ENCODE assay signal across 17 cellular contexts in genomic region chr20:37984018-37984785, GRCh38. TPM values are rescaled to one million over a fixed set of nuclear protein-coding genes. Genes with fewer than 3 reads are reported as not detected.
DNase-seq lines count a peak whose midpoint lies in the region; ATAC-seq and TF ChIP-seq lines count a peak whose summit lies in the region.
"Had no signal": no experiment of that assay in that cellular context is flagged by ENCODE, and none has a peak within 500 bp of the region (broad histone marks: within the 10 kb centered on the region; RNA-seq: fewer than 3 reads in every experiment).

No MANE protein-coding gene starts in this region.

- H3K27me3 Mint-ChIP-seq in immature natural killer cell (ENCODE audit: low read depth in 3 of 3) (peaks cover 0 to 3% (median 0%) of the 10 kb centered on the region in 3 donors), T-cell (no peaks in the 10 kb centered on the region)
- H3K27me3 Mint-ChIP-seq: activated CD4-positive, alpha-beta T cell treated with anti-CD3 and anti-CD28 coated beads, Interleukin-2, amount 10 ng/mL, durations not matched to agents 24 days and 14 days; activated naive CD8-positive, alpha-beta T cell treated with anti-CD3 and anti-CD28 coated beads, Interleukin-2, amount 50 U/mL, for 24 hours; type B pancreatic cell had no signal

- CTCF ChIA-PET in RWPE1 (lab: Yijun Ruan, JAX): interaction anchor here (0.5 to 1.4 kb wide), 4 partner anchors 9 to 1112 kb away, joined by 3 to 5 read pairs (median 4); no protein-coding TSS in a partner anchor
- CTCF ChIA-PET in T-cell (lab: Charles Lee): interaction anchor here in 1 of 2 donors (0.5 to 0.6 kb wide), 2 partner anchors 8 to 435 kb away, joined by 3 to 4 read pairs; no protein-coding TSS in a partner anchor

- H3K36me3 Mint-ChIP-seq in immature natural killer cell: peaks cover 29 to 43% (median 41%) of the 10 kb centered on the region in 3 donors
- peaks cover 62% of the 10 kb centered on the region for H3K36me3 Mint-ChIP-seq in T-cell

- H3K9me3 Mint-ChIP-seq in immature natural killer cell: no peaks in the 10 kb centered on the region
- H3K9me3 Mint-ChIP-seq in T-cell: no peaks in the 10 kb centered on the region
- H3K9me3 Mint-ChIP-seq: activated CD4-positive, alpha-beta T cell treated with anti-CD3 and anti-CD28 coated beads, Interleukin-2, amount 10 ng/mL, durations not matched to agents 24 days and 14 days; activated naive CD8-positive, alpha-beta T cell treated with anti-CD3 and anti-CD28 coated beads, Interleukin-2, amount 50 U/mL, for 24 hours; activated T-cell treated with anti-CD3 and anti-CD28 coated beads, Interleukin-2, amount 50 U/mL, for 4 hours; GM23338; type B pancreatic cell had no signal

- H3K27ac Mint-ChIP-seq in immature natural killer cell: peak overlapping the region in 4 of 6 donors; percentile 2 to 73 (median 18)
- no peak overlapping the region for H3K27ac Mint-ChIP-seq in T-cell
- H3K27ac Mint-ChIP-seq: activated CD4-positive, alpha-beta T cell treated with anti-CD3 and anti-CD28 coated beads, Interleukin-2, amount 10 ng/mL, durations not matched to agents 24 days and 14 days; activated naive CD8-positive, alpha-beta T cell treated with anti-CD3 and anti-CD28 coated beads, Interleukin-2, amount 50 U/mL, for 24 hours; GM23338; type B pancreatic cell had no signal

- ATAC-seq in HG03135 (IDR thresholded peaks at IDR 0.05; ENCODE audit: unreplicated experiment) (no peak), T-cell (replicated peaks in 1 of 4) (no peak)
- ATAC-seq: activated naive CD8-positive, alpha-beta T cell treated with anti-CD3 and anti-CD28 coated beads, Interleukin-2, amount 50 U/mL, for 24 hours; activated T-cell treated with anti-CD3 and anti-CD28 coated beads, Interleukin-2, amount 50 U/mL, for 4 hours; gastroesophageal sphincter; GM23338 had no signal

- TF ChIP-seq CTCF in RWPE1 (conservative IDR thresholded peaks at IDR 0.05; ENCODE audit: low read depth): no peak

- H3K27ac ChIP-seq in RWPE1 (peak overlapping the region; percentile 5; the same call in 1 of the 2 replicates), substantia nigra (ENCODE audit: low read depth, low read length, poor library complexity, severe bottlenecking) (no peak overlapping the region)

- DNase-seq in NCI-H1436 (lab: John Stamatoyannopoulos, UW) (peak; percentile 36), NCI-H1436 treated with DMSO at 0.1 percent for 48 hours (lab: John Stamatoyannopoulos, UW) (no peak), RWPE1 (ENCODE audit: low spot score) (no peak), immature natural killer cell (no peak), substantia nigra (lab: John Stamatoyannopoulos, UW) (peak in 33 of 49 donors; percentile 7 to 65 (median 35)), T-cell (no peak)
- DNase-seq in stimulated activated CD4-positive, alpha-beta T cell treated with anti-CD3 and anti-CD28 coated beads, Interleukin-4, amount 100 ng/mL, for 1 hour: no peak
- DNase-seq: 8988T; activated CD4-positive, alpha-beta T cell treated with anti-CD3 and anti-CD28 coated beads, Interleukin-2, amount 10 ng/mL, durations not matched to agents 24 days and 14 days; activated naive CD8-positive, alpha-beta T cell treated with anti-CD3 and anti-CD28 coated beads, Interleukin-2, amount 50 U/mL, for 24 hours; activated T-cell treated with anti-CD3 and anti-CD28 coated beads, Interleukin-2, amount 50 U/mL, for 4 hours; NCI-H82; SIG-M5 had no signal

- H3K4me3 Mint-ChIP-seq in immature natural killer cell (no peak overlapping the region), T-cell (no peak overlapping the region)
- H3K4me3 Mint-ChIP-seq: activated CD4-positive, alpha-beta T cell treated with anti-CD3 and anti-CD28 coated beads, Interleukin-2, amount 10 ng/mL, durations not matched to agents 24 days and 14 days; activated naive CD8-positive, alpha-beta T cell treated with anti-CD3 and anti-CD28 coated beads, Interleukin-2, amount 50 U/mL, for 24 hours; activated T-cell treated with anti-CD3 and anti-CD28 coated beads, Interleukin-2, amount 50 U/mL, for 4 hours; GM23338; type B pancreatic cell had no signal

- H3K4me1 Mint-ChIP-seq in immature natural killer cell: peaks cover 4 to 6% of the 10 kb centered on the region in 2 donors
- H3K4me1 Mint-ChIP-seq in T-cell: no peaks in the 10 kb centered on the region
- H3K4me1 Mint-ChIP-seq: activated CD4-positive, alpha-beta T cell treated with anti-CD3 and anti-CD28 coated beads, Interleukin-2, amount 10 ng/mL, durations not matched to agents 24 days and 14 days; activated naive CD8-positive, alpha-beta T cell treated with anti-CD3 and anti-CD28 coated beads, Interleukin-2, amount 50 U/mL, for 24 hours had no signal

- POLR2A ChIA-PET in RWPE1 (lab: Yijun Ruan, JAX; ENCODE audit: low non-redundant PET): no interaction called here
- POLR2A ChIA-PET in T-cell (lab: Charles Lee): no interaction called here

RNA-seq across cellular contexts. Expression of gene TTI1, which starts 49.1 kb away (rescaled TPM):
- polyA plus RNA-seq in immature natural killer cell: 10 to 100 TPM in 2 of 3 donors, 1 to 10 TPM in 1; 8.8 to 17.7 (median 15.4) TPM
- 10 to 100 TPM; 17.8 to 27.6 (median 23.2) TPM for total RNA-seq in T-cell

RNA-seq across cellular contexts. Expression of gene RPRD1B, which starts 49.3 kb away (rescaled TPM):
- polyA plus RNA-seq in immature natural killer cell: 1 to 10 TPM; 2.0 to 4.3 (median 2.1) TPM
- 10 to 100 TPM; 38.3 to 46.6 (median 40.5) TPM for total RNA-seq in T-cell

Comparison
In these comparisons a context has a peak if more than half of its experiments do, and no peak if none do; other contexts are left out.
1. DNase-seq: peak in NCI-H1436 (single experiment) and substantia nigra (33 of 49); none in NCI-H1436 treated with DMSO at 0.1 percent for 48 hours (single experiment), RWPE1 (single experiment), immature natural killer cell (0 of 3), stimulated activated CD4-positive, alpha-beta T cell treated with anti-CD3 and anti-CD28 coated beads, Interleukin-4, amount 100 ng/mL, for 1 hour (single experiment) and T-cell (0 of 34).
2. H3K27ac Mint-ChIP-seq: peak in immature natural killer cell (4 of 6); none in T-cell (0 of 2).